In genomic region chr12:3661028-3661427, GRCh38 we compare ENCODE assay signal across 18 cellular contexts.
DNase-seq lines count a peak whose midpoint lies in the region; ATAC-seq and TF ChIP-seq lines count a peak whose summit lies in the region.
"Had no signal": no experiment of that assay in that cellular context is flagged by ENCODE, and none has a peak within 500 bp of the region (broad histone marks: within the 10 kb centered on the region; RNA-seq: fewer than 3 reads in every experiment).

No MANE protein-coding gene starts in this region.

- no peaks in the 10 kb centered on the region for H3K27me3 Mint-ChIP-seq in natural killer cell (ENCODE audit: low read depth in 2 of 2)
- H3K27me3 Mint-ChIP-seq: B cell, IgD-negative memory B cell had no signal

- ATAC-seq in HCT116 (peak; percentile 83), natural killer cell (no peak), GM18907 (IDR thresholded peaks at IDR 0.05; ENCODE audit: unreplicated experiment) (no peak)
- ATAC-seq: left lobe of liver had no signal

- no peak overlapping the region for H3K4me3 Mint-ChIP-seq in natural killer cell
- H3K4me3 Mint-ChIP-seq: B cell; IgD-negative memory B cell; T-helper 2 cell treated with Interferon-gamma antibody and Interleukin-4, amounts not matched to agents 5 μg/mL and 100 μg/mL, for 36 hours had no signal

- H3K9ac ChIP-seq in HCT116 (ENCODE audit: low read length) = no peak overlapping the region
- H3K9ac ChIP-seq in colonic mucosa (ENCODE audit: low read depth in 2 of 2, low read length in 2 of 2) = no peak overlapping the region

- RAD21 ChIA-PET in HCT116 (lab: Charles Lee; ENCODE audit: low non-redundant PET in 1 of 2, low total read pairs in 2 of 2, uncharacterized antibody in 2 of 2, unreplicated experiment in 2 of 2) = no interaction called here

- CTCF ChIA-PET in HCT116 (lab: Charles Lee) = interaction anchor here (1.0 to 1.4 kb wide), 2 partner anchors 12 to 143 kb away, joined by 3 read pairs; no protein-coding TSS in a partner anchor

- no peaks in the 10 kb centered on the region for H3K9me3 Mint-ChIP-seq in natural killer cell
- H3K9me3 Mint-ChIP-seq: IgD-negative memory B cell; T-helper 2 cell treated with Interferon-gamma antibody and Interleukin-4, amounts not matched to agents 5 μg/mL and 100 μg/mL, for 36 hours had no signal

- intact Hi-C loops in HCT116 (cut with micrococcal nuclease) (no loop called here), natural killer cell (cut with micrococcal nuclease) (no loop called here), colonic mucosa (cut with DNase I) (no loop called here)

- DNase-seq in HCT116 (ENCODE audit: low read depth, low spot score) (peak; percentile 36), NCI-H187 (lab: John Stamatoyannopoulos, UW) (peak; percentile 36 to 37), NCI-H774 (lab: John Stamatoyannopoulos, UW) (peak; percentile 79), natural killer cell (no peak), globus pallidus (ENCODE audit: low spot score) (no peak), cortex of kidney (lab: John Stamatoyannopoulos, UW) (no peak), colonic mucosa (no peak)
- DNase-seq: activated CD4-positive, alpha-beta T cell treated with anti-CD3 and anti-CD28 coated beads for 1 hour; activated CD8-positive, alpha-beta memory T cell treated with anti-CD3 and anti-CD28 coated beads, Interleukin-2, amount 50 U/mL, for 4 hours; aorta; posterior cingulate gyrus; SIG-M5; transverse colon had no signal

- H3K4me3 ChIP-seq in HCT116 (replicated peaks in 1 of 2; ENCODE audit: low read depth in 1 of 2, low read length in 2 of 2) = no peak overlapping the region
- no peak overlapping the region for H3K4me3 ChIP-seq in colonic mucosa
- H3K4me3 ChIP-seq: transverse colon had no signal

- H3K27me3 ChIP-seq in HCT116 (ENCODE audit: insufficient read depth, low read length) (no peaks in the 10 kb centered on the region), colonic mucosa (no peaks in the 10 kb centered on the region)
- H3K27me3 ChIP-seq: transverse colon had no signal

- no peak for TF ChIP-seq RAD21 in HCT116 (IDR thresholded peaks at IDR 0.05; ENCODE audit: low read depth)

- H3K27ac ChIP-seq in HCT116 (ENCODE audit: low read depth, low read length) = no peak overlapping the region
- H3K27ac ChIP-seq in colonic mucosa = no peak overlapping the region
- H3K27ac ChIP-seq: transverse colon had no signal

- no peaks in the 10 kb centered on the region for H4K20me1 ChIP-seq in HCT116 (ENCODE audit: insufficient read depth)

- H3K9me3 ChIP-seq in HCT116 (ENCODE audit: control insufficient read depth in 1 of 2, insufficient read depth in 1 of 2, low read depth in 1 of 2, low read length in 2 of 2) (no peaks in the 10 kb centered on the region), colonic mucosa (no peaks in the 10 kb centered on the region)
- H3K9me3 ChIP-seq: transverse colon had no signal

- no peak for TF ChIP-seq CTCF in HCT116 (IDR thresholded peaks at IDR 0.05 in 2 of 3, conservative IDR thresholded peaks at IDR 0.05 in 1 of 3; ENCODE audit: borderline replicate concordance in 1 of 3, insufficient read depth in 1 of 3, low read depth in 2 of 3, low read length in 2 of 3)
- no peak for TF ChIP-seq CTCF in natural killer cell (IDR thresholded peaks at IDR 0.05)
- no peak for TF ChIP-seq CTCF in colonic mucosa (IDR thresholded peaks at IDR 0.05)

- no peak overlapping the region for H3K4me2 ChIP-seq in HCT116 (ENCODE audit: low read length)

- TF ChIP-seq POLR2A in HCT116 (IDR thresholded peaks at IDR 0.05; ENCODE audit: borderline replicate concordance, extremely low read depth, insufficient read depth, insufficient read length) = no peak

- peak overlapping the region; percentile 19 to 20 for H3K27ac Mint-ChIP-seq in natural killer cell
- H3K27ac Mint-ChIP-seq: B cell; IgD-negative memory B cell; T-helper 2 cell treated with Interferon-gamma antibody and Interleukin-4, amounts not matched to agents 5 μg/mL and 100 μg/mL, for 36 hours had no signal

- POLR2A ChIA-PET in HCT116 (lab: Charles Lee) = no interaction called here

- peaks cover 3 to 7% of the 10 kb centered on the region in 2 experiments; a peak in 1 of 4 replicates for H3K4me1 ChIP-seq in HCT116 (ENCODE audit: control insufficient read depth in 1 of 2, insufficient read depth in 2 of 2, low read length in 2 of 2)
- H3K4me1 ChIP-seq in colonic mucosa = no peaks in the 10 kb centered on the region
- H3K4me1 ChIP-seq: transverse colon had no signal

- BruUV-seq in HCT116 (replicated peaks; lab: Mats Ljungman, UMichigan) = no TSS peak

- H3K9me2 ChIP-seq in HCT116 (ENCODE audit: insufficient read depth) = no peaks in the 10 kb centered on the region

- H3K36me3 Mint-ChIP-seq in natural killer cell = peaks cover 28% of the 10 kb centered on the region

- peaks cover 0 to 5% of the 10 kb centered on the region in 2 donors for H3K4me1 Mint-ChIP-seq in natural killer cell
- H3K4me1 Mint-ChIP-seq: B cell, IgD-negative memory B cell had no signal

- H3K36me3 ChIP-seq in HCT116 (ENCODE audit: control insufficient read depth in 1 of 2, insufficient read depth in 2 of 2, low read length in 2 of 2) (peaks cover 0 to 7% of the 10 kb centered on the region in 2 experiments; a peak in 1 of 4 replicates), colonic mucosa (no peaks in the 10 kb centered on the region)
- H3K36me3 ChIP-seq: transverse colon had no signal

- no peaks in the 10 kb centered on the region for H3K79me2 ChIP-seq in HCT116 (ENCODE audit: insufficient read depth, low read length)

- H2AFZ ChIP-seq in HCT116 (ENCODE audit: low read depth, low read length, poor library complexity, severe bottlenecking) = no peak overlapping the region

TF ChIP-seq in HCT116, 20 proteins besides CTCF, POLR2A, EP300 and RAD21:
- TF ChIP-seq TCF7L2 (IDR thresholded peaks at IDR 0.05; ENCODE audit: borderline replicate concordance, extremely low read depth, insufficient read depth, insufficient read length) (no peak), MAX (IDR thresholded peaks at IDR 0.05) (peak; percentile 30; the same call in 1 of the 2 replicates), FOSL1 (IDR thresholded peaks at IDR 0.05; ENCODE audit: low read depth) (no peak)

Comparison
In these comparisons a context has a peak if more than half of its experiments do, and no peak if none do; other contexts are left out.
1. DNase-seq: peak in HCT116 (single experiment), NCI-H187 (2 of 2) and NCI-H774 (single experiment); none in natural killer cell (single experiment), globus pallidus (single experiment), cortex of kidney (single experiment) and colonic mucosa (single experiment).